ENCODE assay signal across 9 cellular contexts in the genomic region with DNA sequence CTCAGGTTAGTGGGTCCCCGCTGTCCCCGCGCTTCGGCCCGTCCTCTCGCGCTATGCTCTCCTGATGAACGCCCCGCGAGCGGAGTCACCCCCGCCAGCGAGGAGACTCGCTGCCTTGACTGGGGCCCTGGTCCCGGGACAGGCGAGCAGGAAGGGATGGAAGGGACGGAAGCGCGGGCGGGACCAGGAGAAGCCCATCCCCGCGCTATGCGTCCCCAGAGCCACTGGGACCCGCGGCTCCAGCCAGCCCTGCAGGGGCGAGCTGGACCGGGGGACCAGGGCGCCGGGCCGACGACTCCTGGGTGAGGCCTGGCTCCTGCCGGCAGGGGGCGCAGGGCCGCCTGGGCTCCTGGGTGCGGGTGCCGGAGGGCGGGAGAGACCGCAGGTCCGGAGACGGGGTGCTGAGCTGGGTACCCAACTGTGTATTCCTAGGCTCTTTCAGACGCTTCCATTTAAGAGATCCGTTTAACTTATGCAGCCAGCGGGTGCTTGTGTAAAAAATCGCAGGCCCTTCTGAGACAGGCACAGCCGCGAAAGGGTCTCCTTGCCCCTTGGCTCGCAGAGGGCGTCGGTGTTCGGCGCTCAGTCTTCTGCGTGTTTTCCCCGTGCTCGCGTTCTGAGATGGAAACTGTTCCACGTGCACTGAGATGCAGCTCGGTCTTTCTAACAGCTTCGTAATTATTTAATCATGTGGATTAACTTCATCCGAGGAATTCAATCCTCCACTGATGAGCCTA. TPM values are rescaled to one million over a fixed set of nuclear protein-coding genes. Genes with fewer than 3 reads are reported as not detected.
DNase-seq lines count a peak whose midpoint lies in the region; ATAC-seq and TF ChIP-seq lines count a peak whose summit lies in the region.
"Had no signal": no experiment of that assay in that cellular context is flagged by ENCODE, and none has a peak within 500 bp of the region (broad histone marks: within the 10 kb centered on the region; RNA-seq: fewer than 3 reads in every experiment).

No MANE protein-coding gene starts in this region.

- CTCF ChIA-PET in PC-3 (lab: Charles Lee), result interaction anchor here (0.5 to 1.7 kb wide), 11 partner anchors 8 to 150 kb away, joined by 3 to 10 read pairs (median 4); no protein-coding TSS in a partner anchor

- H3K4me1 ChIP-seq in PC-3 (ENCODE audit: insufficient read depth, low read length), result peaks cover 22% of the 10 kb centered on the region

- no peaks in the 10 kb centered on the region for H3F3A ChIP-seq in PC-3 (ENCODE audit: low read length, unreplicated experiment)

- H4K20me1 ChIP-seq in PC-3 (ENCODE audit: low read length), result peaks cover 6% of the 10 kb centered on the region; the same call in 1 of the 2 replicates

- H3K4me3 ChIP-seq in PC-3 (ENCODE audit: low read length) (peak overlapping the region; percentile 69), fibroblast of pulmonary artery (replicated peaks; ENCODE audit: low read depth, low read length) (peak overlapping the region; percentile 60)

- intact Hi-C loops in PC-3 (cut with micrococcal nuclease), result no loop called here
- intact Hi-C loops in natural killer cell (cut with micrococcal nuclease), result no loop called here

- H3K4me1 Mint-ChIP-seq in natural killer cell, result peaks cover 19 to 22% of the 10 kb centered on the region in 2 donors
- peaks cover 5 to 10% of the 10 kb centered on the region in 2 donors for H3K4me1 Mint-ChIP-seq in stimulated activated naive B cell treated with anti-CD40 and anti-IgM and Interleukin-4, amounts not matched to agents 10 μg/mL and 1 μg/mL and 100 μg/mL, for 72 hours

- H3K27me3 ChIP-seq in PC-3 (ENCODE audit: low read length), result no peaks in the 10 kb centered on the region

- H2AFZ ChIP-seq in PC-3 (ENCODE audit: low read length), result peak overlapping the region; percentile 83

- H3K9me3 ChIP-seq in PC-3 (ENCODE audit: low read length), result no peaks in the 10 kb centered on the region

- peak overlapping the region; percentile 43 to 72 for H3K27ac Mint-ChIP-seq in natural killer cell
- H3K27ac Mint-ChIP-seq in stimulated activated naive B cell treated with anti-CD40 and anti-IgM and Interleukin-4, amounts not matched to agents 10 μg/mL and 1 μg/mL and 100 μg/mL, for 72 hours, result peak overlapping the region; percentile 67

- no peaks in the 10 kb centered on the region for H3K36me3 ChIP-seq in PC-3 (ENCODE audit: low read depth, low read length)

- ATAC-seq in GM19035 (IDR thresholded peaks at IDR 0.05; ENCODE audit: unreplicated experiment), result peak; percentile 57
- peak; percentile 86 for ATAC-seq in HG03280 (IDR thresholded peaks at IDR 0.05; ENCODE audit: unreplicated experiment)
- peak; percentile 89 for ATAC-seq in PC-3
- ATAC-seq in natural killer cell, result peak; percentile 82 to 91 (median 83)
- ATAC-seq in stimulated activated naive B cell treated with anti-CD40 and anti-IgM and Interleukin-4, amounts not matched to agents 10 μg/mL and 1 μg/mL and 100 μg/mL, for 72 hours (replicated peaks), result peak; percentile 95 to 98

- TF ChIP-seq CTCF in PC-3 (conservative IDR thresholded peaks at IDR 0.05; ENCODE audit: low read depth, low read length) (peak; percentile 93), fibroblast of pulmonary artery (IDR thresholded peaks at IDR 0.05; ENCODE audit: low read length, missing control alignments) (peak; percentile 59), natural killer cell (IDR thresholded peaks at IDR 0.05) (peak; percentile 99)

- no peak overlapping the region for H3K27ac ChIP-seq in PC-3 (ENCODE audit: low read length)
- H3K27ac ChIP-seq: KMS-11 had no signal

- no TSS peak for BruUV-seq in PC-3 (replicated peaks; lab: Mats Ljungman, UMichigan)

- no peaks in the 10 kb centered on the region for H3K9me2 ChIP-seq in PC-3 (replicated peaks; ENCODE audit: low read length)

- H3K4me2 ChIP-seq in PC-3 (ENCODE audit: low read length), result peak overlapping the region; percentile 93
- H3K4me2 ChIP-seq: KMS-11 had no signal

- H3K4me3 Mint-ChIP-seq in natural killer cell, result peak overlapping the region; percentile 81
- peak overlapping the region; percentile 86 to 91 for H3K4me3 Mint-ChIP-seq in stimulated activated naive B cell treated with anti-CD40 and anti-IgM and Interleukin-4, amounts not matched to agents 10 μg/mL and 1 μg/mL and 100 μg/mL, for 72 hours

- H3K79me2 ChIP-seq in PC-3 (ENCODE audit: low read length), result peaks cover 30% of the 10 kb centered on the region

- DNase-seq in AML-193 (lab: John Stamatoyannopoulos, UW), result peak; percentile 13 to 14
- peak; percentile 78 for DNase-seq in PC-3
- peak; percentile 74 for DNase-seq in activated T-helper 9 cell treated with anti-CD3 and anti-CD28 coated beads, Interleukin-2, amount 50 U/mL, for 16 hours (ENCODE audit: low read depth)
- DNase-seq in fibroblast of pulmonary artery (ENCODE audit: low read depth), result peak; percentile 64
- DNase-seq in natural killer cell, result peak; percentile 81
- peak; percentile 68 for DNase-seq in stimulated activated naive B cell treated with anti-CD40 and anti-IgM and Interleukin-4, amounts not matched to agents 10 μg/mL and 1 μg/mL and 100 μg/mL, for 72 hours

- POLR2A ChIA-PET in PC-3 (lab: Charles Lee; ENCODE audit: unreplicated experiment), result no interaction called here

- no peaks in the 10 kb centered on the region for H3K9me3 Mint-ChIP-seq in natural killer cell
- no peaks in the 10 kb centered on the region for H3K9me3 Mint-ChIP-seq in stimulated activated naive B cell treated with anti-CD40 and anti-IgM and Interleukin-4, amounts not matched to agents 10 μg/mL and 1 μg/mL and 100 μg/mL, for 72 hours

- H3K9ac ChIP-seq in PC-3 (ENCODE audit: low read length), result peak overlapping the region; percentile 21; the same call in 1 of the 2 replicates
- H3K9ac ChIP-seq: KMS-11 had no signal

- peaks cover 0 to 1% of the 10 kb centered on the region in 2 donors for H3K27me3 Mint-ChIP-seq in natural killer cell (ENCODE audit: low read depth in 2 of 2)
- H3K27me3 Mint-ChIP-seq in stimulated activated naive B cell treated with anti-CD40 and anti-IgM and Interleukin-4, amounts not matched to agents 10 μg/mL and 1 μg/mL and 100 μg/mL, for 72 hours, result peaks cover 0 to 4% of the 10 kb centered on the region in 2 donors

- no peaks in the 10 kb centered on the region for H3K36me3 Mint-ChIP-seq in natural killer cell
- peaks cover 5 to 11% of the 10 kb centered on the region in 2 donors for H3K36me3 Mint-ChIP-seq in stimulated activated naive B cell treated with anti-CD40 and anti-IgM and Interleukin-4, amounts not matched to agents 10 μg/mL and 1 μg/mL and 100 μg/mL, for 72 hours

RNA-seq across cellular contexts. Expression of gene SYCP2, which starts 0.6 kb away (rescaled TPM):
- 0.86 and 1.8 TPM in 2 replicates for total RNA-seq in PC-3 (2014; rRNA removed)
- total RNA-seq in natural killer cell, result 1 to 10 TPM; 5.9 to 8.6 (median 7.0) TPM

RNA-seq across cellular contexts. Expression of gene PPP1R3D, which starts 6.1 kb away (rescaled TPM):
- total RNA-seq in PC-3 (2014; rRNA removed) (5.6 and 6.3 TPM in 2 replicates), natural killer cell (1 to 10 TPM; 3.5 to 6.9 (median 6.7) TPM)

RNA-seq across cellular contexts. Expression of gene FAM217B, which starts 6.2 kb away (rescaled TPM):
- total RNA-seq in PC-3 (2014; rRNA removed) (6.3 and 7.2 TPM in 2 replicates), natural killer cell (10 to 100 TPM; 17.1 to 31.1 (median 27.7) TPM)

RNA-seq across cellular contexts. Expression of gene CDH26, which starts 24.2 kb away (rescaled TPM):
- 1.2 and 1.4 TPM in 2 replicates for total RNA-seq in PC-3 (2014; rRNA removed)
- total RNA-seq in natural killer cell, result 1 to 10 TPM; 1.2 to 2.0 (median 1.8) TPM

Comparison
In these comparisons a context has a peak if more than half of its experiments do, and no peak if none do; other contexts are left out.
1. DNase-seq: peak in every context shown above with its lines; median percentile 81 in natural killer cell; 78 in PC-3; 74 in activated T-helper 9 cell treated with anti-CD3 and anti-CD28 coated beads, Interleukin-2, amount 50 U/mL, for 16 hours; 68 in stimulated activated naive B cell treated with anti-CD40 and anti-IgM and Interleukin-4, amounts not matched to agents 10 μg/mL and 1 μg/mL and 100 μg/mL, for 72 hours; 64 in fibroblast of pulmonary artery; 14 in AML-193.